Comparison of ENCODE assay signal across 18 cellular contexts in genomic region chr14:102229071-102229738, GRCh38.
DNase-seq lines count a peak whose midpoint lies in the region; ATAC-seq and TF ChIP-seq lines count a peak whose summit lies in the region.
"Had no signal": no experiment of that assay in that cellular context is flagged by ENCODE, and none has a peak within 500 bp of the region (broad histone marks: within the 10 kb centered on the region; RNA-seq: fewer than 3 reads in every experiment).

No MANE protein-coding gene starts in this region.

- H3K9me3 Mint-ChIP-seq in endodermal cell = no peaks in the 10 kb centered on the region
- H3K9me3 Mint-ChIP-seq: CD4-positive, CD25-positive, alpha-beta regulatory T cell; CD8-positive, alpha-beta memory T cell; IgD-negative memory B cell had no signal

- H3K36me3 ChIP-seq in left ventricle myocardium inferior = peaks cover 38% of the 10 kb centered on the region
- no peaks in the 10 kb centered on the region for H3K36me3 ChIP-seq in H7 (replicated peaks; ENCODE audit: control insufficient read depth, insufficient read depth, low read length)
- peaks cover 10% of the 10 kb centered on the region for H3K36me3 ChIP-seq in endodermal cell (ENCODE audit: control insufficient read depth, insufficient read depth, low read length)
- peaks cover 0 to 9% (median 0%) of the 10 kb centered on the region in 6 donors for H3K36me3 ChIP-seq in spleen

- TF ChIP-seq POLR2A in spleen (IDR thresholded peaks at IDR 0.05) = no peak

- H3K4me1 Mint-ChIP-seq in endodermal cell = peaks cover 1% of the 10 kb centered on the region
- H3K4me1 Mint-ChIP-seq: B cell; CD4-positive, CD25-positive, alpha-beta regulatory T cell; CD8-positive, alpha-beta memory T cell; IgD-negative memory B cell had no signal

- ATAC-seq in Right ventricle myocardium inferior (no peak), GM18870 (IDR thresholded peaks at IDR 0.05; ENCODE audit: unreplicated experiment) (no peak)

- WGBS in endodermal cell (ENCODE audit: insufficient coverage in 1 of 2, insufficient read length in 1 of 2), 2 experiments = 96 to 98% methylated on average over 36 to 43 of the region's 43 CpGs
- WGBS in spleen, 5 donors = 94 to 97% (median 96%) methylated on average over 43 of the region's 43 CpGs

- DNase-seq in Right ventricle myocardium inferior (ENCODE audit: missing footprints) = peak; percentile 64
- no peak for DNase-seq in left ventricle myocardium inferior
- DNase-seq in H7 = peak; percentile 65
- DNase-seq in endodermal cell = peak; percentile 41
- peak; percentile 64 for DNase-seq in spleen
- no peak for DNase-seq in cerebellar nuclear complex (lab: John Stamatoyannopoulos, UW)
- DNase-seq: CD4-positive, CD25-positive, alpha-beta regulatory T cell; CD8-positive, alpha-beta memory T cell; COR-L47; DMS 273 treated with DMSO at 0.1 percent for 48 hours; DMS53; HCEC 1CT; KBM-7 had no signal

- H3K4me3 ChIP-seq in left ventricle myocardium inferior = no peak overlapping the region
- H3K4me3 ChIP-seq in H7 (ENCODE audit: insufficient read depth, low read depth, low read length) = no peak overlapping the region
- no peak overlapping the region for H3K4me3 ChIP-seq in endodermal cell (ENCODE audit: low read length)
- H3K4me3 ChIP-seq in spleen = no peak overlapping the region
- H3K4me3 ChIP-seq: BLaER1 treated with 17β-estradiol and CSF1 and Interleukin-3, amounts not matched to agents 10 nM and 100 nM had no signal

- no peaks in the 10 kb centered on the region for H3K27me3 Mint-ChIP-seq in endodermal cell (ENCODE audit: insufficient read depth)
- H3K27me3 Mint-ChIP-seq: B cell; CD4-positive, CD25-positive, alpha-beta regulatory T cell; IgD-negative memory B cell had no signal

- H3K4me1 ChIP-seq in left ventricle myocardium inferior = peaks cover 10% of the 10 kb centered on the region
- H3K4me1 ChIP-seq in endodermal cell (ENCODE audit: control insufficient read depth, insufficient read depth, low read length) = no peaks in the 10 kb centered on the region
- peaks cover 0 to 7% (median 0%) of the 10 kb centered on the region in 6 donors for H3K4me1 ChIP-seq in spleen

- H3K9ac ChIP-seq in endodermal cell (ENCODE audit: extremely low read depth, low read length, poor library complexity, severe bottlenecking) = no peak overlapping the region
- H3K9ac ChIP-seq: BLaER1 treated with 17β-estradiol and CSF1 and Interleukin-3, amounts not matched to agents 10 nM and 100 nM had no signal

- no peaks in the 10 kb centered on the region for H3K9me3 ChIP-seq in left ventricle myocardium inferior (replicated peaks)
- no peaks in the 10 kb centered on the region for H3K9me3 ChIP-seq in endodermal cell (ENCODE audit: control insufficient read depth, low read length)
- H3K9me3 ChIP-seq in spleen = no peaks in the 10 kb centered on the region
- H3K9me3 ChIP-seq: BLaER1 treated with 17β-estradiol and CSF1 and Interleukin-3, amounts not matched to agents 10 nM and 100 nM had no signal

- intact Hi-C loops in Right ventricle myocardium inferior (cut with DNase I) = no loop called here
- intact Hi-C loops in left ventricle myocardium inferior (cut with micrococcal nuclease) = no loop called here
- intact Hi-C loops in spleen (cut with DNase I; ENCODE audit: low total_unique reads) = no loop called here

- H3K27ac ChIP-seq in left ventricle myocardium inferior (replicated peaks) (no peak overlapping the region), endodermal cell (ENCODE audit: low read depth, low read length) (no peak overlapping the region), spleen (no peak overlapping the region)
- H3K27ac ChIP-seq: BLaER1 treated with 17β-estradiol and CSF1 and Interleukin-3, amounts not matched to agents 10 nM and 100 nM; HL-60 had no signal

- no peak overlapping the region for H3K4me3 Mint-ChIP-seq in endodermal cell
- H3K4me3 Mint-ChIP-seq: B cell; CD4-positive, CD25-positive, alpha-beta regulatory T cell; CD8-positive, alpha-beta memory T cell; IgD-negative memory B cell had no signal

- no peak for TF ChIP-seq CTCF in left ventricle myocardium inferior (IDR thresholded peaks at IDR 0.05; ENCODE audit: borderline replicate concordance)
- TF ChIP-seq CTCF in endodermal cell (conservative IDR thresholded peaks at IDR 0.05) = no peak
- no peak for TF ChIP-seq CTCF in spleen (IDR thresholded peaks at IDR 0.05 in 8 of 11, conservative IDR thresholded peaks at IDR 0.05 in 3 of 11)

- peaks cover 53% of the 10 kb centered on the region for H3K36me3 Mint-ChIP-seq in endodermal cell (ENCODE audit: low read depth)

- no peaks in the 10 kb centered on the region for H3K27me3 ChIP-seq in left ventricle myocardium inferior (ENCODE audit: low read depth)
- H3K27me3 ChIP-seq in H7 (ENCODE audit: control insufficient read depth, insufficient read depth, low read length) = no peaks in the 10 kb centered on the region
- no peaks in the 10 kb centered on the region for H3K27me3 ChIP-seq in endodermal cell (ENCODE audit: control insufficient read depth, insufficient read depth, low read length, poor library complexity, severe bottlenecking)
- H3K27me3 ChIP-seq in spleen (replicated peaks in 1 of 7) = no peaks in the 10 kb centered on the region
- H3K27me3 ChIP-seq: BLaER1 treated with 17β-estradiol and CSF1 and Interleukin-3, amounts not matched to agents 10 nM and 100 nM had no signal

- H3K27ac Mint-ChIP-seq in endodermal cell = no peak overlapping the region
- H3K27ac Mint-ChIP-seq: B cell; CD4-positive, CD25-positive, alpha-beta regulatory T cell; CD8-positive, alpha-beta memory T cell; IgD-negative memory B cell had no signal

Comparison
In these comparisons a context has a peak if more than half of its experiments do, and no peak if none do; other contexts are left out.
1. DNase-seq: peak in Right ventricle myocardium inferior (single experiment), H7 (single experiment), endodermal cell (single experiment) and spleen (single experiment); none in left ventricle myocardium inferior (single experiment) and cerebellar nuclear complex (0 of 2).